In the genomic region with DNA sequence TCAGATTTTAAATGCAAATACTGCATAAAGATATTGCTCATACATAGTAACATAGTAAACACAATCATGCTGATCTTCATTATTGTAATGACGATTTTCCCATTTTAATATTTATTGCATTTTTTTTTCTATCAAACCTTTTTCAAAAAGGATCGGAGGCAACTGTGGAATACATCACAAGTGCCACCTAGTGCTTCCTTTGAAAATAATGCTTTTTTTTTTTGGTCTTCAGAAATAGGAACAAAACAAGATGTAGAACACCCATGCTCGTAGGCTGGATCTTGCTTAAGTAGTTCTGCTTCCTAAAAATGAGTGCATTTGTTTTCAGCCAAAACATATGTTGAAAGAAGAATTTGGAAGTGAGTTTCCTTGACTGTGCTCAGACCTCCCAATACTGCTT, we compare ENCODE assay signal across 9 cellular contexts. TPM values are rescaled to one million over a fixed set of nuclear protein-coding genes. Genes with fewer than 3 reads are reported as not detected.
A peak's percentile ranks its signal among the peaks of the same experiment; 100 is the strongest.
DNase-seq lines count a peak whose midpoint lies in the region; ATAC-seq and TF ChIP-seq lines count a peak whose summit lies in the region.
"Had no signal": no experiment of that assay in that cellular context is flagged by ENCODE, and none has a peak within 500 bp of the region (broad histone marks: within the 10 kb centered on the region; RNA-seq: fewer than 3 reads in every experiment).

No MANE protein-coding gene starts in this region.

- DNase-seq in Right ventricle myocardium superior (no peak), right cardiac atrium (no peak), SIG-M5 treated with dmso at 0.1 percent for 504 hours (lab: John Stamatoyannopoulos, UW; ENCODE audit: unreplicated experiment) (peak; percentile 81), left ventricle myocardium inferior (no peak), suprapubic skin (ENCODE audit: low spot score in 2 of 2) (no peak), erythroblast (lab: John Stamatoyannopoulos, UW) (no peak), ecto neural progenitor cell (ENCODE audit: low spot score) (no peak)
- DNase-seq: SHP77 had no signal

- H3K4me3 ChIP-seq in right cardiac atrium (ENCODE audit: low read length) = no peak overlapping the region
- no peak overlapping the region for H3K4me3 ChIP-seq in left ventricle myocardium inferior
- no peak overlapping the region for H3K4me3 ChIP-seq in suprapubic skin

- H3K9me3 ChIP-seq in right cardiac atrium (ENCODE audit: control insufficient read depth, low read length) = no peaks in the 10 kb centered on the region
- H3K9me3 ChIP-seq in left ventricle myocardium inferior (replicated peaks) = peaks cover 1% of the 10 kb centered on the region
- no peaks in the 10 kb centered on the region for H3K9me3 ChIP-seq in suprapubic skin

- ATAC-seq in Right ventricle myocardium superior (ENCODE audit: poor library complexity) (peak; percentile 36), right cardiac atrium (no peak), GM18868 (IDR thresholded peaks at IDR 0.05; ENCODE audit: unreplicated experiment) (no peak)

- H3K4me1 ChIP-seq in right cardiac atrium (ENCODE audit: control insufficient read depth, insufficient read depth, low read length) (no peaks in the 10 kb centered on the region), left ventricle myocardium inferior (no peaks in the 10 kb centered on the region), suprapubic skin (no peaks in the 10 kb centered on the region)

- WGBS in right cardiac atrium = 13% methylated on average over 3 of the region's 3 CpGs
- 11% methylated on average over 3 of the region's 3 CpGs for WGBS in suprapubic skin

- H3K27ac ChIP-seq in right cardiac atrium (ENCODE audit: low read length) (no peak overlapping the region), left ventricle myocardium inferior (replicated peaks) (no peak overlapping the region), suprapubic skin (no peak overlapping the region)

- H3K36me3 ChIP-seq in left ventricle myocardium inferior (no peaks in the 10 kb centered on the region), suprapubic skin (no peaks in the 10 kb centered on the region)

- TF ChIP-seq POLR2A in suprapubic skin (IDR thresholded peaks at IDR 0.05) (no peak), erythroblast (IDR thresholded peaks at IDR 0.05; ENCODE audit: low read length) (no peak)

- TF ChIP-seq CTCF in left ventricle myocardium inferior (IDR thresholded peaks at IDR 0.05; ENCODE audit: borderline replicate concordance) (peak; percentile 43), suprapubic skin (IDR thresholded peaks at IDR 0.05) (no peak)

- no peak for TF ChIP-seq EP300 in suprapubic skin (IDR thresholded peaks at IDR 0.05)

- H3K27me3 ChIP-seq in right cardiac atrium (ENCODE audit: control insufficient read depth, insufficient read depth) = no peaks in the 10 kb centered on the region
- peaks cover 20% of the 10 kb centered on the region for H3K27me3 ChIP-seq in left ventricle myocardium inferior (ENCODE audit: low read depth)
- H3K27me3 ChIP-seq in suprapubic skin = no peaks in the 10 kb centered on the region

- intact Hi-C loops in Right ventricle myocardium superior (cut with DNase I) (no loop called here), right cardiac atrium (cut with DNase I) (loop anchor here in 3 of 4 donors (5.0 to 10.0 kb wide), 2 partner anchors 58 to 60 kb away; no protein-coding TSS in a partner anchor), left ventricle myocardium inferior (cut with micrococcal nuclease) (loop anchor here (10.0 kb wide), 1 partner anchor 58 kb away; no protein-coding TSS in a partner anchor)

RNA-seq across cellular contexts. Expression of a gene that starts 35.7 kb away (rescaled TPM):
- 14.7 TPM for total RNA-seq in Right ventricle myocardium superior
- total RNA-seq in right cardiac atrium = 10 to 100 TPM; 12.1 to 15.5 (median 15.5) TPM
- 4.3 TPM for polyA plus RNA-seq in right cardiac atrium
- total RNA-seq in left ventricle myocardium inferior = 16.3 TPM
- 10 to 100 TPM; 20.6 to 31.2 (median 26.0) TPM for total RNA-seq in suprapubic skin
